ENCODE assay signal across 8 cellular contexts in genomic region chr16:89923640-89924297, GRCh38. TPM values are rescaled to one million over a fixed set of nuclear protein-coding genes. Genes with fewer than 3 reads are reported as not detected.
DNase-seq lines count a peak whose midpoint lies in the region; ATAC-seq and TF ChIP-seq lines count a peak whose summit lies in the region.

No MANE protein-coding gene starts in this region.

- peaks cover 27% of the 10 kb centered on the region for H4K20me1 ChIP-seq in hepatocyte (ENCODE audit: insufficient read depth, poor library complexity, severe bottlenecking)

- TF ChIP-seq CTCF in hepatocyte (IDR thresholded peaks at IDR 0.05; ENCODE audit: poor library complexity): no peak
- no peak for TF ChIP-seq CTCF in stomach (IDR thresholded peaks at IDR 0.05)

- no peak for ATAC-seq in GM21423 (IDR thresholded peaks at IDR 0.05; ENCODE audit: unreplicated experiment)

- H3K36me3 ChIP-seq in hepatocyte (replicated peaks; ENCODE audit: insufficient read depth, low read depth): no peaks in the 10 kb centered on the region
- no peaks in the 10 kb centered on the region for H3K36me3 ChIP-seq in stomach

- no peak for TF ChIP-seq EP300 in stomach (IDR thresholded peaks at IDR 0.05)

- no peak overlapping the region for H2AFZ ChIP-seq in hepatocyte

- no peaks in the 10 kb centered on the region for H3K9me2 ChIP-seq in hepatocyte (replicated peaks; ENCODE audit: insufficient read depth)

- no peaks in the 10 kb centered on the region for H3K9me3 ChIP-seq in hepatocyte (ENCODE audit: low read depth)
- no peaks in the 10 kb centered on the region for H3K9me3 ChIP-seq in stomach

- H3K4me3 ChIP-seq in hepatocyte (peak overlapping the region; percentile 58), stomach (peak overlapping the region; percentile 51 to 59 (median 58))

- 3% methylated on average over 26 of the region's 41 CpGs for WGBS in hepatocyte (ENCODE audit: low lambda C conversion rate, missing lambda C conversion rate)
- 2 to 5% (median 3%) methylated on average over 10 to 41 of the region's 41 CpGs for WGBS in stomach, 5 donors

- H3K4me1 ChIP-seq in hepatocyte (ENCODE audit: insufficient read depth): peaks cover 31% of the 10 kb centered on the region
- peaks cover 47 to 81% (median 59%) of the 10 kb centered on the region in 4 donors for H3K4me1 ChIP-seq in stomach

- H3K27me3 ChIP-seq in hepatocyte: peaks cover 6% of the 10 kb centered on the region
- H3K27me3 ChIP-seq in stomach: peaks cover 18 to 100% (median 51%) of the 10 kb centered on the region in 3 donors

- TF ChIP-seq POLR2A in stomach (IDR thresholded peaks at IDR 0.05): no peak

- intact Hi-C loops in stomach (cut with DNase I; ENCODE audit: low total_unique reads): no loop called here

- H3K4me2 ChIP-seq in hepatocyte: peak overlapping the region; percentile 84

- peaks cover 16% of the 10 kb centered on the region for H3K79me2 ChIP-seq in hepatocyte

- H3K27ac ChIP-seq in hepatocyte (no peak overlapping the region), stomach (peak overlapping the region in 3 of 5 donors; percentile 43 to 89 (median 82))

- DNase-seq in NCI-H2081 (lab: John Stamatoyannopoulos, UW): peak; percentile 39 to 62
- no peak for DNase-seq in NCI-H2081 treated with DMSO at 0.1 percent for 48 hours (lab: John Stamatoyannopoulos, UW)
- DNase-seq in RPMI7951 (ENCODE audit: low read depth): peak; percentile 26
- peak; percentile 47 for DNase-seq in hepatocyte (ENCODE audit: low spot score)
- DNase-seq in stomach: no peak
- no peak for DNase-seq in NCI-H510A treated with DMSO at 0.1 percent for 48 hours (lab: John Stamatoyannopoulos, UW)
- no peak for DNase-seq in stimulated activated CD4-positive, alpha-beta T cell treated with anti-CD3 and anti-CD28 coated beads, Interleukin-15, amount 100 ng/mL, for 24 hours

RNA-seq across cellular contexts. Expression of gene TUBB3, which starts 0.6 kb away (rescaled TPM):
- total RNA-seq in RPMI7951 (2014; rRNA removed; shearing (Covaris generic)): 229 and 237 TPM in 2 replicates
- total RNA-seq in hepatocyte: 50.0 and 87.2 TPM in 2 replicates
- polyA plus RNA-seq in hepatocyte: 69.3 and 70.0 TPM in 2 replicates
- total RNA-seq in stomach: 10 to 100 TPM in 1 of 5 donors, 1 to 10 TPM in 1, under 1 TPM in 1, not detected in 2; 0.29 to 14.5 (median 1.0) TPM
- polyA plus RNA-seq in stomach: 1 to 10 TPM; 2.4 to 8.2 (median 5.0) TPM

RNA-seq across cellular contexts. Expression of gene MC1R, which starts 5.1 kb away (rescaled TPM):
- 2.0 and 2.8 TPM in 2 replicates for total RNA-seq in RPMI7951 (2014; rRNA removed; shearing (Covaris generic))
- total RNA-seq in hepatocyte (4.2 and 4.5 TPM in 2 replicates), stomach (10 to 100 TPM in 1 of 5 donors, 1 to 10 TPM in 4; 1.3 to 11.3 (median 6.7) TPM)
- polyA plus RNA-seq in hepatocyte (3.4 and 4.8 TPM in 2 replicates), stomach (1 to 10 TPM; 1.4 to 3.9 (median 1.8) TPM)

RNA-seq across cellular contexts. Expression of gene DEF8, which starts 24.8 kb away (rescaled TPM):
- 97.2 and 143 TPM in 2 replicates for total RNA-seq in RPMI7951 (2014; rRNA removed; shearing (Covaris generic))
- total RNA-seq in hepatocyte (61.7 and 69.1 TPM in 2 replicates), stomach (100 to 1,000 TPM in 1 of 5 donors, 10 to 100 TPM in 4; 26.4 to 329 (median 56.1) TPM)
- polyA plus RNA-seq in hepatocyte (64.2 and 74.7 TPM in 2 replicates), stomach (10 to 100 TPM; 52.5 to 74.6 (median 61.9) TPM)

RNA-seq across cellular contexts. Expression of gene TCF25, which starts 50.4 kb away (rescaled TPM):
- 72.9 and 93.7 TPM in 2 replicates for total RNA-seq in RPMI7951 (2014; rRNA removed; shearing (Covaris generic))
- 79.3 and 130 TPM in 2 replicates for total RNA-seq in hepatocyte
- 206 and 256 TPM in 2 replicates for polyA plus RNA-seq in hepatocyte
- total RNA-seq in stomach: 100 to 1,000 TPM; 132 to 748 (median 335) TPM
- polyA plus RNA-seq in stomach: 100 to 1,000 TPM; 124 to 276 (median 146) TPM

Comparison
In these comparisons a context has a peak if more than half of its experiments do, and no peak if none do; other contexts are left out.
1. DNase-seq: peak in NCI-H2081 (2 of 2), RPMI7951 (single experiment) and hepatocyte (single experiment); none in NCI-H2081 treated with DMSO at 0.1 percent for 48 hours (single experiment), stomach (single experiment), NCI-H510A treated with DMSO at 0.1 percent for 48 hours (single experiment) and stimulated activated CD4-positive, alpha-beta T cell treated with anti-CD3 and anti-CD28 coated beads, Interleukin-15, amount 100 ng/mL, for 24 hours (single experiment).